9 cellular contexts compared by ENCODE assay signal in genomic region chr17:62705116-62705515, GRCh38.
DNase-seq lines count a peak whose midpoint lies in the region; TF ChIP-seq lines count a peak whose summit lies in the region.
"Had no signal": no experiment of that assay in that cellular context is flagged by ENCODE, and none has a peak within 500 bp of the region (broad histone marks: within the 10 kb centered on the region; RNA-seq: fewer than 3 reads in every experiment).

No MANE protein-coding gene starts in this region.

- intact Hi-C loops in ascending aorta (cut with DNase I): loop anchor here (10.0 kb wide), 2 partner anchors 380 to 580 kb away; no protein-coding TSS in a partner anchor
- intact Hi-C loops in sigmoid colon (cut with DNase I): no loop called here

- no peaks in the 10 kb centered on the region for H3K27me3 ChIP-seq in ascending aorta
- H3K27me3 ChIP-seq in sigmoid colon: peaks cover 0 to 9% (median 0%) of the 10 kb centered on the region in 3 donors
- no peaks in the 10 kb centered on the region for H3K27me3 ChIP-seq in MG63

- H3K4me3 ChIP-seq in HFF-Myc (replicated peaks; ENCODE audit: low read depth, low read length) (peak overlapping the region; percentile 50), ascending aorta (peak overlapping the region; percentile 87 to 93), iPS-11a (ENCODE audit: low read depth, low read length) (peak overlapping the region; percentile 20), sigmoid colon (peak overlapping the region in 2 of 4 donors; percentile 66 to 74), MG63 (no peak overlapping the region)

- H3K36me3 ChIP-seq in ascending aorta (no peaks in the 10 kb centered on the region), sigmoid colon (no peaks in the 10 kb centered on the region), MG63 (no peaks in the 10 kb centered on the region)

- no peak for TF ChIP-seq EP300 in sigmoid colon (IDR thresholded peaks at IDR 0.05)

- no peak for TF ChIP-seq POLR2A in sigmoid colon (IDR thresholded peaks at IDR 0.05)

- WGBS in sigmoid colon, 2 donors: 19 to 56% methylated on average over 7 of the region's 7 CpGs

- DNase-seq in HFF-Myc (ENCODE audit: extremely low read depth, low read depth) (no peak), ascending aorta (ENCODE audit: low spot score in 2 of 2) (no peak), sigmoid colon (peak; percentile 54), MG63 (no peak), NCI-H774 (lab: John Stamatoyannopoulos, UW) (no peak), NCI-H1048 (lab: John Stamatoyannopoulos, UW) (no peak), NCI-H82 treated with DMSO at 0.1 percent for 48 hours (lab: John Stamatoyannopoulos, UW; ENCODE audit: unreplicated experiment) (no peak)
- DNase-seq: NCI-H2029 had no signal

- H3K4me1 ChIP-seq in ascending aorta: peaks cover 0 to 23% of the 10 kb centered on the region in 2 donors
- peaks cover 0 to 18% (median 14%) of the 10 kb centered on the region in 4 donors for H3K4me1 ChIP-seq in sigmoid colon

- H3K9me3 ChIP-seq in ascending aorta (no peaks in the 10 kb centered on the region), sigmoid colon (peaks cover 0 to 3% (median 1%) of the 10 kb centered on the region in 4 donors), MG63 (peaks cover 13% of the 10 kb centered on the region)

- no peak for TF ChIP-seq CTCF in HFF-Myc (IDR thresholded peaks at IDR 0.05; ENCODE audit: low read depth, low read length, missing control alignments)
- TF ChIP-seq CTCF in ascending aorta (IDR thresholded peaks at IDR 0.05): no peak
- TF ChIP-seq CTCF in sigmoid colon (IDR thresholded peaks at IDR 0.05): no peak

- H3K27ac ChIP-seq in ascending aorta (peak overlapping the region; percentile 2 to 56), sigmoid colon (peak overlapping the region; percentile 43 to 72 (median 60))
